ENCODE assay signal across 23 cellular contexts in genomic region chr7:116736927-116737715, GRCh38.
DNase-seq lines count a peak whose midpoint lies in the region; ATAC-seq, FAIRE-seq and TF ChIP-seq lines count a peak whose summit lies in the region.
"Had no signal": no experiment of that assay in that cellular context is flagged by ENCODE, and none has a peak within 500 bp of the region (broad histone marks: within the 10 kb centered on the region; RNA-seq: fewer than 3 reads in every experiment).

No MANE protein-coding gene starts in this region.

- no peak overlapping the region for H3K27ac Mint-ChIP-seq in astrocyte (ENCODE audit: unreplicated experiment)
- H3K27ac Mint-ChIP-seq: activated naive CD8-positive, alpha-beta T cell; CD8-positive, alpha-beta memory T cell had no signal

- H3K9me3 Mint-ChIP-seq in astrocyte (ENCODE audit: unreplicated experiment): peaks cover 2% of the 10 kb centered on the region
- H3K9me3 Mint-ChIP-seq: CD8-positive, alpha-beta memory T cell; H9 had no signal

- H3K4me2 ChIP-seq in astrocyte (ENCODE audit: low read length) (peak overlapping the region; percentile 2), hepatocyte (peak overlapping the region; percentile 56)

- no peak overlapping the region for H3K4me3 Mint-ChIP-seq in astrocyte (ENCODE audit: unreplicated experiment)
- H3K4me3 Mint-ChIP-seq: activated naive CD8-positive, alpha-beta T cell; CD8-positive, alpha-beta memory T cell; H9 had no signal

- H2AFZ ChIP-seq in astrocyte (ENCODE audit: low read depth, low read length): no peak overlapping the region
- no peak overlapping the region for H2AFZ ChIP-seq in hepatocyte

- FAIRE-seq in astrocyte (lab: Jason Lieb, UNC): no peak
- FAIRE-seq: GM12878, TTC549 had no signal

- 79% methylated on average over 8 of the region's 8 CpGs for WGBS in hepatocyte (ENCODE audit: low lambda C conversion rate, missing lambda C conversion rate)
- 68 to 77% (median 71%) methylated on average over 8 of the region's 8 CpGs for WGBS in psoas muscle, 3 donors
- 81 to 85% (median 84%) methylated on average over 8 of the region's 8 CpGs for WGBS in adrenal gland, 4 donors

- H3K9me3 ChIP-seq in astrocyte (ENCODE audit: insufficient read depth, low read depth, low read length): no peaks in the 10 kb centered on the region
- H3K9me3 ChIP-seq in hepatocyte (ENCODE audit: low read depth): no peaks in the 10 kb centered on the region
- H3K9me3 ChIP-seq in psoas muscle: no peaks in the 10 kb centered on the region
- no peaks in the 10 kb centered on the region for H3K9me3 ChIP-seq in adrenal gland (replicated peaks in 1 of 3)

- no peaks in the 10 kb centered on the region for H4K20me1 ChIP-seq in astrocyte (ENCODE audit: insufficient read depth, low read length)
- no peaks in the 10 kb centered on the region for H4K20me1 ChIP-seq in hepatocyte (ENCODE audit: insufficient read depth, poor library complexity, severe bottlenecking)

- no peak overlapping the region for H3K9ac ChIP-seq in astrocyte (ENCODE audit: low read length)

- TF ChIP-seq POLR2A in adrenal gland (IDR thresholded peaks at IDR 0.05): no peak

- peaks cover 6% of the 10 kb centered on the region for H3K36me3 ChIP-seq in astrocyte (ENCODE audit: insufficient read depth, low read length)
- no peaks in the 10 kb centered on the region for H3K36me3 ChIP-seq in hepatocyte (replicated peaks; ENCODE audit: insufficient read depth, low read depth)
- peaks cover 6 to 24% of the 10 kb centered on the region in 2 donors for H3K36me3 ChIP-seq in psoas muscle (ENCODE audit: insufficient read depth in 1 of 2, low read depth in 1 of 2)
- H3K36me3 ChIP-seq in adrenal gland (replicated peaks in 1 of 2): no peaks in the 10 kb centered on the region

- H3K27me3 ChIP-seq in astrocyte (ENCODE audit: insufficient read depth, low read length) (no peaks in the 10 kb centered on the region), hepatocyte (no peaks in the 10 kb centered on the region), psoas muscle (ENCODE audit: insufficient read depth in 3 of 3, low read length in 2 of 3) (no peaks in the 10 kb centered on the region), adrenal gland (no peaks in the 10 kb centered on the region)
- H3K27me3 ChIP-seq: foreskin keratinocyte had no signal

- H3K27me3 Mint-ChIP-seq in astrocyte (ENCODE audit: low read depth, unreplicated experiment): no peaks in the 10 kb centered on the region

- H3K79me2 ChIP-seq in astrocyte (ENCODE audit: insufficient read depth, low read length) (no peaks in the 10 kb centered on the region), hepatocyte (no peaks in the 10 kb centered on the region)

- DNase-seq in EH (ENCODE audit: low read depth) (peak; percentile 37), astrocyte (ENCODE audit: low read depth) (peak; percentile 58), hepatocyte (ENCODE audit: low spot score) (peak; percentile 37), psoas muscle (no peak), NCI-H1930 (lab: John Stamatoyannopoulos, UW) (no peak), adrenal gland (no peak), NCI-H524 treated with DMSO at 0.1 percent for 48 hours (lab: John Stamatoyannopoulos, UW) (no peak)
- DNase-seq: activated CD4-positive, alpha-beta T cell treated with anti-CD3 and anti-CD28 coated beads, Interleukin-2, amount 50 U/mL, for 4 hours; activated T-cell treated with anti-CD3 and anti-CD28 coated beads, Interleukin-2, amount 50 U/mL, for 1 hour; caudate nucleus; CD8-positive, alpha-beta memory T cell; effector CD4-positive, alpha-beta T cell; foreskin keratinocyte; H9; NCI-H1694; NCI-H524; stimulated activated CD4-positive, alpha-beta T cell treated with anti-CD3 and anti-CD28 coated beads, Interleukin-1b, Interleukin-23, amount 100 ng/mL, for 48 hours; substantia nigra had no signal

- H3K27ac ChIP-seq in astrocyte (ENCODE audit: low read depth, low read length): no peak overlapping the region
- H3K27ac ChIP-seq in hepatocyte: no peak overlapping the region
- no peak overlapping the region for H3K27ac ChIP-seq in psoas muscle
- H3K27ac ChIP-seq in adrenal gland: no peak overlapping the region
- H3K27ac ChIP-seq: foreskin keratinocyte, SK-N-MC had no signal

- no peak overlapping the region for H3K4me3 ChIP-seq in astrocyte (ENCODE audit: insufficient read depth, low read depth, low read length)
- H3K4me3 ChIP-seq in hepatocyte: no peak overlapping the region
- H3K4me3 ChIP-seq in psoas muscle: no peak overlapping the region
- no peak overlapping the region for H3K4me3 ChIP-seq in adrenal gland
- H3K4me3 ChIP-seq: GM12878, SK-N-MC had no signal

- no peaks in the 10 kb centered on the region for H3K36me3 Mint-ChIP-seq in astrocyte (ENCODE audit: low read depth, unreplicated experiment)
- H3K36me3 Mint-ChIP-seq: activated naive CD8-positive, alpha-beta T cell; CD8-positive, alpha-beta memory T cell had no signal

- TF ChIP-seq CTCF in astrocyte (IDR thresholded peaks at IDR 0.05; ENCODE audit: insufficient read depth, low read depth, low read length): no peak
- no peak for TF ChIP-seq CTCF in hepatocyte (IDR thresholded peaks at IDR 0.05; ENCODE audit: poor library complexity)
- TF ChIP-seq CTCF in psoas muscle (IDR thresholded peaks at IDR 0.05): no peak
- no peak for TF ChIP-seq CTCF in adrenal gland (IDR thresholded peaks at IDR 0.05)

- H3K4me1 ChIP-seq in astrocyte (ENCODE audit: insufficient read depth, low read length): peaks cover 12% of the 10 kb centered on the region
- H3K4me1 ChIP-seq in hepatocyte (ENCODE audit: insufficient read depth): peaks cover 27% of the 10 kb centered on the region
- peaks cover 37% of the 10 kb centered on the region for H3K4me1 ChIP-seq in psoas muscle
- H3K4me1 ChIP-seq in adrenal gland (replicated peaks in 1 of 2): no peaks in the 10 kb centered on the region

- ATAC-seq in psoas muscle: peak in 3 of 4 donors; percentile 27 to 56 (median 36)
- no peak for ATAC-seq in GM21576 (IDR thresholded peaks at IDR 0.05; ENCODE audit: unreplicated experiment)
- ATAC-seq: foreskin keratinocyte, GM12878 had no signal

- H3K4me1 Mint-ChIP-seq in astrocyte (ENCODE audit: low read depth, unreplicated experiment): peaks cover 11% of the 10 kb centered on the region
- H3K4me1 Mint-ChIP-seq: CD8-positive, alpha-beta memory T cell had no signal

- intact Hi-C loops in psoas muscle (cut with DNase I): no loop called here
- intact Hi-C loops in adrenal gland (cut with DNase I): no loop called here

- H3K9me2 ChIP-seq in hepatocyte (replicated peaks; ENCODE audit: insufficient read depth): no peaks in the 10 kb centered on the region

Comparison
In these comparisons a context has a peak if more than half of its experiments do, and no peak if none do; other contexts are left out.
1. DNase-seq: peak in EH (single experiment), astrocyte (single experiment) and hepatocyte (single experiment); none in psoas muscle (0 of 2), NCI-H1930 (0 of 2), adrenal gland (0 of 7) and NCI-H524 treated with DMSO at 0.1 percent for 48 hours (single experiment).